Comparison of ENCODE assay signal across 9 cellular contexts in genomic region chr19:37078717-37079032, GRCh38. TPM values are rescaled to one million over a fixed set of nuclear protein-coding genes. Genes with fewer than 3 reads are reported as not detected.
DNase-seq lines count a peak whose midpoint lies in the region; ATAC-seq, FAIRE-seq and TF ChIP-seq lines count a peak whose summit lies in the region.
"Had no signal": no experiment of that assay in that cellular context is flagged by ENCODE, and none has a peak within 500 bp of the region (broad histone marks: within the 10 kb centered on the region; RNA-seq: fewer than 3 reads in every experiment).

No MANE protein-coding gene starts in this region.

- no peaks in the 10 kb centered on the region for H3K27me3 ChIP-seq in CD4-positive, alpha-beta T cell (ENCODE audit: control insufficient read depth, insufficient read depth, low read length)
- no peaks in the 10 kb centered on the region for H3K27me3 ChIP-seq in Loucy (ENCODE audit: insufficient read depth, low read length, poor library complexity, severe bottlenecking)
- no peaks in the 10 kb centered on the region for H3K27me3 ChIP-seq in ectodermal cell (ENCODE audit: control insufficient read depth, insufficient read depth, low read length, poor library complexity, severe bottlenecking)
- no peaks in the 10 kb centered on the region for H3K27me3 ChIP-seq in neural progenitor cell

- H3K4me1 Mint-ChIP-seq in CD4-positive, alpha-beta T cell (ENCODE audit: low read depth), result peaks cover 30% of the 10 kb centered on the region
- peaks cover 13% of the 10 kb centered on the region for H3K4me1 Mint-ChIP-seq in neural progenitor cell

- peaks cover 22% of the 10 kb centered on the region for H3K4me1 ChIP-seq in Loucy (ENCODE audit: insufficient read depth, low read length, poor library complexity, severe bottlenecking)
- no peaks in the 10 kb centered on the region for H3K4me1 ChIP-seq in ectodermal cell (ENCODE audit: control insufficient read depth, insufficient read depth, low read length)
- H3K4me1 ChIP-seq in neural progenitor cell, result no peaks in the 10 kb centered on the region

- H3K79me2 ChIP-seq in Loucy (ENCODE audit: insufficient read depth, low read length) (peaks cover 28% of the 10 kb centered on the region), neural progenitor cell (ENCODE audit: low read depth) (peaks cover 50% of the 10 kb centered on the region)

- peak overlapping the region; percentile 96 for H2AFZ ChIP-seq in Loucy (ENCODE audit: low read length)
- peak overlapping the region; percentile 93 for H2AFZ ChIP-seq in neural progenitor cell (replicated peaks)

- peak overlapping the region; percentile 87 for H3K4me3 ChIP-seq in Loucy (ENCODE audit: low read length, poor library complexity, severe bottlenecking)
- H3K4me3 ChIP-seq in ectodermal cell (ENCODE audit: insufficient read depth, low read depth, low read length), result peak overlapping the region; percentile 87
- H3K4me3 ChIP-seq in neural progenitor cell, result peak overlapping the region; percentile 83

- CTCF ChIA-PET in CD4-positive, alpha-beta T cell (lab: Charles Lee), result interaction anchor here (1.0 to 1.8 kb wide), 3 partner anchors 105 to 229 kb away, joined by 3 to 11 read pairs (median 4); partner anchors contain the start of genes ZNF568 and ZNF829

- H3K9me3 Mint-ChIP-seq in CD4-positive, alpha-beta T cell, result peaks cover 8% of the 10 kb centered on the region
- H3K9me3 Mint-ChIP-seq in neural progenitor cell, result peaks cover 72% of the 10 kb centered on the region

- peak overlapping the region; percentile 65 for H3K27ac ChIP-seq in CD4-positive, alpha-beta T cell (ENCODE audit: low read depth, low read length)
- H3K27ac ChIP-seq in ectodermal cell (ENCODE audit: insufficient read depth, low read depth, low read length, poor library complexity, severe bottlenecking) (no peak overlapping the region), neural progenitor cell (no peak overlapping the region)

- no peak for TF ChIP-seq CTCF in CD4-positive, alpha-beta T cell (IDR thresholded peaks at IDR 0.05)
- TF ChIP-seq CTCF in Loucy (conservative IDR thresholded peaks at IDR 0.05; ENCODE audit: low read length), result no peak
- no peak for TF ChIP-seq CTCF in neural progenitor cell (IDR thresholded peaks at IDR 0.05)

- H3K27ac Mint-ChIP-seq in CD4-positive, alpha-beta T cell, result peak overlapping the region; percentile 91
- peak overlapping the region; percentile 97 for H3K27ac Mint-ChIP-seq in neural progenitor cell

- H3F3A ChIP-seq in Loucy (ENCODE audit: low read depth) (no peaks in the 10 kb centered on the region), neural progenitor cell (ENCODE audit: low read depth) (no peaks in the 10 kb centered on the region)

- H3K36me3 Mint-ChIP-seq in CD4-positive, alpha-beta T cell (ENCODE audit: low read depth), result peaks cover 54% of the 10 kb centered on the region
- peaks cover 25% of the 10 kb centered on the region for H3K36me3 Mint-ChIP-seq in neural progenitor cell

- no peak for DNase-seq in CD4-positive, alpha-beta T cell
- DNase-seq in neural progenitor cell (ENCODE audit: low spot score) (no peak), germinal center (ENCODE audit: low spot score) (no peak), RCC 7860 (ENCODE audit: low spot score) (no peak), NCI-H1436 treated with DMSO at 0.1 percent for 48 hours (lab: John Stamatoyannopoulos, UW) (no peak)

- no peak for FAIRE-seq in RCC 7860 (lab: Jason Lieb, UNC)

- POLR2A ChIA-PET in CD4-positive, alpha-beta T cell (lab: Charles Lee), result interaction anchor here (0.6 to 2.1 kb wide), 18 partner anchors 94 to 1296 kb away, joined by 3 to 16 read pairs (median 6); partner anchors contain the start of genes PSMD8, ZNF146, ZNF260 and ZNF345

- no peak for ATAC-seq in CD4-positive, alpha-beta T cell (ENCODE audit: poor library complexity)
- ATAC-seq in GM19467 (IDR thresholded peaks at IDR 0.05; ENCODE audit: unreplicated experiment), result no peak
- ATAC-seq: HCT116 had no signal

- intact Hi-C loops in CD4-positive, alpha-beta T cell (cut with DNase I, micrococcal nuclease), result loop anchor here (1.0 to 10.0 kb wide), 15 partner anchors 94 to 700 kb away; partner anchors contain the start of genes ZNF383 (in 2 of the 2), ZNF585A (in 2 of the 2), ZNF850 (in 2 of the 2) and ZFP14 (in 1 of the 2)

- H3K9ac ChIP-seq in Loucy (ENCODE audit: low read depth, low read length, poor library complexity, severe bottlenecking) (peak overlapping the region; percentile 81), neural progenitor cell (peak overlapping the region; percentile 72)

- peaks cover 4% of the 10 kb centered on the region for H4K20me1 ChIP-seq in Loucy (ENCODE audit: insufficient read depth, low read length, poor library complexity, severe bottlenecking)
- no peaks in the 10 kb centered on the region for H4K20me1 ChIP-seq in neural progenitor cell (ENCODE audit: low read depth)

- no peaks in the 10 kb centered on the region for H3K9me2 ChIP-seq in Loucy (replicated peaks; ENCODE audit: low read depth, low read length)

- peaks cover 20% of the 10 kb centered on the region for H3K9me3 ChIP-seq in CD4-positive, alpha-beta T cell (ENCODE audit: control insufficient read depth, low read length)
- H3K9me3 ChIP-seq in Loucy (ENCODE audit: insufficient read depth, low read depth, low read length) (peaks cover 2% of the 10 kb centered on the region; the same call in 1 of the 2 replicates), ectodermal cell (ENCODE audit: control insufficient read depth, low read length) (peaks cover 3% of the 10 kb centered on the region), neural progenitor cell (ENCODE audit: low read depth) (peaks cover 17% of the 10 kb centered on the region)

- H3K4me3 Mint-ChIP-seq in CD4-positive, alpha-beta T cell, result peak overlapping the region; percentile 98
- peak overlapping the region; percentile 97 for H3K4me3 Mint-ChIP-seq in neural progenitor cell

- H3K4me2 ChIP-seq in Loucy (ENCODE audit: low read depth, low read length, poor library complexity, severe bottlenecking), result peak overlapping the region; percentile 96
- peak overlapping the region; percentile 78 for H3K4me2 ChIP-seq in neural progenitor cell

- WGBS in ectodermal cell, 2 experiments, result 12 to 13% methylated on average over 7 of the region's 7 CpGs

- H3K36me3 ChIP-seq in Loucy (ENCODE audit: insufficient read depth, low read length) (no peaks in the 10 kb centered on the region), ectodermal cell (ENCODE audit: control insufficient read depth, insufficient read depth, low read length) (no peaks in the 10 kb centered on the region), neural progenitor cell (no peaks in the 10 kb centered on the region)

- H3K27me3 Mint-ChIP-seq in CD4-positive, alpha-beta T cell, result no peaks in the 10 kb centered on the region
- peaks cover 7% of the 10 kb centered on the region for H3K27me3 Mint-ChIP-seq in neural progenitor cell (ENCODE audit: insufficient read depth, low read depth)

RNA-seq across cellular contexts. Expression of gene ZNF420, which starts 0.4 kb away (rescaled TPM):
- total RNA-seq in CD4-positive, alpha-beta T cell, result 1 to 10 TPM; 3.7 to 4.5 TPM
- polyA plus RNA-seq in ectodermal cell (2013, experiment 1 of 4), result 15.3 TPM
- polyA plus RNA-seq in ectodermal cell (2013, experiment 2 of 4), result 16.6 TPM
- polyA plus RNA-seq in ectodermal cell (2013, experiment 3 of 4), result 15.5 TPM
- polyA plus RNA-seq in ectodermal cell (2013, experiment 4 of 4), result 13.3 TPM
- total RNA-seq in neural progenitor cell (ENCODE audit: low replicate concordance), result 19.8 and 21.0 TPM in 2 replicates
